ENCODE assay signal across 25 cellular contexts in genomic region chr14:49460647-49461046, GRCh38.
"Had no signal": no experiment of that assay in that cellular context is flagged by ENCODE, and none has a peak within 500 bp of the region (broad histone marks: within the 10 kb centered on the region; RNA-seq: fewer than 3 reads in every experiment).

No MANE protein-coding gene starts in this region.

- H3K4me3 Mint-ChIP-seq: dendritic cell treated with granulocyte-macrophage colony-stimulating factor and Interleukin-4, amounts not matched to agents 40 ng/mL and 50 ng/mL, for 4 days; effector memory CD8-positive, alpha-beta T cell; endodermal cell; mesothelial cell of epicardium had no signal

- ATAC-seq: effector memory CD8-positive, alpha-beta T cell; esophagus mucosa; gastrocnemius medialis; heart right ventricle; left cardiac atrium; lower lobe of right lung had no signal

- H3K36me3 ChIP-seq: colonic mucosa, esophagus squamous epithelium, gastrocnemius medialis, heart right ventricle, left ventricle myocardium inferior, lower lobe of right lung had no signal

- H3K9me3 ChIP-seq: colonic mucosa, esophagus squamous epithelium, gastrocnemius medialis, heart right ventricle, left ventricle myocardium inferior, lower lobe of right lung had no signal

- H3K4me3 ChIP-seq: colonic mucosa, esophagus squamous epithelium, gastrocnemius medialis, heart right ventricle, left ventricle myocardium inferior, lower lobe of right lung had no signal

- H3K27me3 Mint-ChIP-seq: dendritic cell treated with granulocyte-macrophage colony-stimulating factor and Interleukin-4, amounts not matched to agents 40 ng/mL and 50 ng/mL, for 4 days had no signal

- H3K4me1 ChIP-seq: colonic mucosa, esophagus squamous epithelium, gastrocnemius medialis, heart right ventricle, left ventricle myocardium inferior had no signal

- H3K27ac ChIP-seq: colonic mucosa, epithelial cell of prostate, esophagus squamous epithelium, gastrocnemius medialis, heart right ventricle, left ventricle myocardium inferior, lower lobe of right lung had no signal

- H3K4me1 Mint-ChIP-seq: endodermal cell, mesothelial cell of epicardium had no signal

- H3K27ac Mint-ChIP-seq: dendritic cell treated with granulocyte-macrophage colony-stimulating factor and Interleukin-4, amounts not matched to agents 40 ng/mL and 50 ng/mL, for 4 days; effector memory CD8-positive, alpha-beta T cell; endodermal cell; mesothelial cell of epicardium had no signal

- DNase-seq: colonic mucosa; cortex of kidney; effector CD8-positive, alpha-beta T cell; effector memory CD8-positive, alpha-beta T cell; endodermal cell; erythroblast; esophagus squamous epithelium; foreskin fibroblast; foreskin melanocyte; gastrocnemius medialis; glutamatergic neuron; head of caudate nucleus; heart right ventricle; hippocampal formation; left cardiac atrium; left ventricle myocardium inferior; lower lobe of right lung; mesenchymal stem cell had no signal

- H3K9me3 Mint-ChIP-seq: dendritic cell treated with granulocyte-macrophage colony-stimulating factor and Interleukin-4, amounts not matched to agents 40 ng/mL and 50 ng/mL, for 4 days; effector memory CD8-positive, alpha-beta T cell; endodermal cell; mesothelial cell of epicardium had no signal

- H3K36me3 Mint-ChIP-seq: mesothelial cell of epicardium had no signal

- H3K27me3 ChIP-seq: colonic mucosa, gastrocnemius medialis had no signal

- FAIRE-seq: endometrium, islet of Langerhans, keratinocyte had no signal
